Comparison of ENCODE assay signal across 31 cellular contexts in genomic region chr15:89649013-89649625, GRCh38. TPM values are rescaled to one million over a fixed set of nuclear protein-coding genes. Genes with fewer than 3 reads are reported as not detected.
"Had no signal": no experiment of that assay in that cellular context is flagged by ENCODE, and none has a peak within 500 bp of the region (broad histone marks: within the 10 kb centered on the region; RNA-seq: fewer than 3 reads in every experiment).

No MANE protein-coding gene starts in this region.

- DNase-seq: activated CD4-positive, alpha-beta T cell treated with anti-CD3 and anti-CD28 coated beads for 4 hours; activated CD4-positive, alpha-beta T cell treated with anti-CD3 and anti-CD28 coated beads, Interleukin-2, amount 50 U/mL, for 4 hours; activated naive CD4-positive, alpha-beta T cell; activated T-cell treated with anti-CD3 and anti-CD28 coated beads, Interleukin-2, amount 50 U/mL, for 1 hour; effector CD8-positive, alpha-beta T cell; left ventricle myocardium inferior; mesendoderm; mucosa of descending colon; retina; stimulated activated CD4-positive, alpha-beta T cell treated with anti-CD3 and anti-CD28 coated beads, Interleukin-1b, Interleukin-23, amount 100 ng/mL, for 48 hours; stimulated activated naive B cell treated with anti-CD40 and anti-IgM and Interleukin-4, amounts not matched to agents 10 μg/mL and 1 μg/mL and 100 μg/mL, for 72 hours; uterus had no signal

- H3K36me3 ChIP-seq: breast epithelium, left ventricle myocardium inferior, neutrophil, pancreas, prostate gland, thoracic aorta, uterus had no signal

- H3K4me2 ChIP-seq: smooth muscle cell had no signal

- H3K9me3 ChIP-seq: breast epithelium, left ventricle myocardium inferior, mucosa of descending colon, neutrophil, pancreas, prostate gland, thoracic aorta, uterus had no signal

- H3K27ac ChIP-seq: breast epithelium, left ventricle myocardium inferior, neutrophil, pancreas, prostate gland, thoracic aorta, uterus, VCaP had no signal

- ATAC-seq: activated naive CD4-positive, alpha-beta T cell treated with anti-CD3 and anti-CD28 coated beads, Interleukin-2, amount 50 U/mL, for 72 hours; activated T-helper 17 cell treated with anti-CD3 and anti-CD28 coated beads, Interleukin-2, amount 50 U/mL, for 72 hours; mucosa of descending colon; pancreas; stimulated activated naive B cell treated with anti-CD40 and anti-IgM and Interleukin-4, amounts not matched to agents 10 μg/mL and 1 μg/mL and 100 μg/mL, for 72 hours had no signal

- H3K27me3 ChIP-seq: breast epithelium, pancreas, uterus had no signal

- FAIRE-seq: colon, endometrium, frontal cortex, islet of Langerhans, pancreas had no signal

- H3K4me3 ChIP-seq: breast epithelium, left ventricle myocardium inferior, lung, mucosa of descending colon, pancreas, prostate gland, smooth muscle cell, thoracic aorta, uterus had no signal

- H3K4me1 ChIP-seq: breast epithelium, pancreas, prostate gland, uterus had no signal

RNA-seq across cellular contexts. Expression of gene PLIN1, which starts 30.0 kb away (rescaled TPM):
- total RNA-seq: dermis microvascular lymphatic vessel endothelial cell; T-helper 1 cell treated with Interleukin-12 subunit alpha and Interleukin-12 subunit beta and Interleukin-4 antibody, amounts not matched to agents 30 ng/mL and 1 ng/mL, for 36 hours had no signal

RNA-seq across cellular contexts. Expression of gene WDR93, which starts 41.5 kb away (rescaled TPM):
- total RNA-seq: activated naive CD4-positive, alpha-beta T cell treated with anti-CD3 and anti-CD28 coated beads, Interleukin-2, amount 50 U/mL, for 72 hours; dermis microvascular lymphatic vessel endothelial cell; epithelial cell of proximal tubule; left ventricle myocardium inferior; myocyte; natural killer cell treated with Interleukin-12 subunit alpha and Interleukin-12 subunit beta and Interleukin-15 and Interleukin-18, amount 100 ng/mL, for 72 hours; smooth muscle cell; T-helper 1 cell treated with Interleukin-12 subunit alpha and Interleukin-12 subunit beta and Interleukin-4 antibody, amounts not matched to agents 30 ng/mL and 1 ng/mL, for 36 hours; thoracic aorta had no signal
